Comparison of ENCODE assay signal across 8 cellular contexts in genomic region chr2:27889774-27890145, GRCh38. TPM values are rescaled to one million over a fixed set of nuclear protein-coding genes. Genes with fewer than 3 reads are reported as not detected.
A peak's percentile ranks its signal among the peaks of the same experiment; 100 is the strongest.
DNase-seq lines count a peak whose midpoint lies in the region; ATAC-seq and TF ChIP-seq lines count a peak whose summit lies in the region.

No MANE protein-coding gene starts in this region.

- H3K4me3 ChIP-seq in SJCRH30 = peak overlapping the region; percentile 75
- peak overlapping the region; percentile 83 for H3K4me3 ChIP-seq in epithelial cell of proximal tubule (ENCODE audit: low read depth, low read length)
- H3K4me3 ChIP-seq in neuronal stem cell (ENCODE audit: low read length in 2 of 2) = peak overlapping the region; percentile 72 to 93

- H3K4me2 ChIP-seq in neuronal stem cell (ENCODE audit: insufficient read depth, low read length, poor library complexity, severe bottlenecking) = peak overlapping the region; percentile 57

- no peak for DNase-seq in T-helper 1 cell
- DNase-seq in SJCRH30 = no peak
- no peak for DNase-seq in epithelial cell of proximal tubule (ENCODE audit: low read depth)
- peak; percentile 8 for DNase-seq in neuronal stem cell (ENCODE audit: low spot score)
- DNase-seq in NCI-H187 (lab: John Stamatoyannopoulos, UW) = no peak

- peak overlapping the region; percentile 85 for H3K23ac ChIP-seq in neuronal stem cell (ENCODE audit: low read depth, low read length, poor library complexity)

- H3K27me3 ChIP-seq in SJCRH30 = no peaks in the 10 kb centered on the region
- H3K27me3 ChIP-seq in neuronal stem cell (ENCODE audit: control insufficient read depth in 3 of 3, insufficient read depth in 3 of 3, low read depth in 1 of 3, low read length in 3 of 3) = no peaks in the 10 kb centered on the region

- H3K4ac ChIP-seq in neuronal stem cell (ENCODE audit: low read length) = no peak overlapping the region

- H3K27ac ChIP-seq in SJCRH30 = peak overlapping the region; percentile 85; the same call in 1 of the 2 replicates
- H3K27ac ChIP-seq in neuronal stem cell (replicated peaks; ENCODE audit: low read length) = no peak overlapping the region

- H3K79me1 ChIP-seq in neuronal stem cell (ENCODE audit: low read depth, low read length) = no peaks in the 10 kb centered on the region

- no CpG with 5 or more reads among the region's 10 CpGs for WGBS in neuronal stem cell (ENCODE audit: extremely low coverage in 2 of 2, insufficient read length in 2 of 2, insufficient replicate concordance in 1 of 2), 2 donors

- H2BK120ac ChIP-seq in neuronal stem cell (ENCODE audit: low read depth, low read length) = no peak overlapping the region

- peak overlapping the region; percentile 94 for H3K4me3 Mint-ChIP-seq in T-helper 1 cell treated with Interleukin-12 subunit alpha and Interleukin-12 subunit beta and Interleukin-4 antibody, amounts not matched to agents 30 μg/mL and 1 μg/mL, for 36 hours

- no peak overlapping the region for H3K14ac ChIP-seq in neuronal stem cell (ENCODE audit: low read length)

- H2AFZ ChIP-seq in neuronal stem cell (ENCODE audit: low read length) = peak overlapping the region; percentile 95

- H3K18ac ChIP-seq in neuronal stem cell (ENCODE audit: low read length) = no peak overlapping the region

- H3K4me1 Mint-ChIP-seq in T-helper 1 cell treated with Interleukin-12 subunit alpha and Interleukin-12 subunit beta and Interleukin-4 antibody, amounts not matched to agents 30 μg/mL and 1 μg/mL, for 36 hours (ENCODE audit: low read depth) = peaks cover 36% of the 10 kb centered on the region

- H3K36me3 ChIP-seq in SJCRH30 (no peaks in the 10 kb centered on the region), neuronal stem cell (replicated peaks in 1 of 2; ENCODE audit: control insufficient read depth in 2 of 2, insufficient read depth in 2 of 2, low read length in 2 of 2) (peaks cover 2 to 3% of the 10 kb centered on the region in 2 donors)

- peak overlapping the region; percentile 90 for H3K9ac ChIP-seq in neuronal stem cell (ENCODE audit: low read depth, low read length, poor library complexity)

- ATAC-seq in GM18870 (IDR thresholded peaks at IDR 0.05; ENCODE audit: unreplicated experiment) (no peak), GM21390 (IDR thresholded peaks at IDR 0.05; ENCODE audit: unreplicated experiment) (no peak)

- H3K27me3 Mint-ChIP-seq in T-helper 1 cell treated with Interleukin-12 subunit alpha and Interleukin-12 subunit beta and Interleukin-4 antibody, amounts not matched to agents 30 μg/mL and 1 μg/mL, for 36 hours (ENCODE audit: low read depth) = peaks cover 5% of the 10 kb centered on the region

- H2AK5ac ChIP-seq in neuronal stem cell (ENCODE audit: low read depth, low read length) = no peak overlapping the region

- H3K27ac Mint-ChIP-seq in T-helper 1 cell treated with Interleukin-12 subunit alpha and Interleukin-12 subunit beta and Interleukin-4 antibody, amounts not matched to agents 30 μg/mL and 1 μg/mL, for 36 hours = peak overlapping the region; percentile 98

- H3K9me3 ChIP-seq in SJCRH30 (replicated peaks) = no peaks in the 10 kb centered on the region
- no peaks in the 10 kb centered on the region for H3K9me3 ChIP-seq in neuronal stem cell (replicated peaks in 1 of 2; ENCODE audit: control insufficient read depth in 2 of 2, insufficient read depth in 1 of 2, low read depth in 1 of 2, low read length in 2 of 2)

- peaks cover 14% of the 10 kb centered on the region for H3K36me3 Mint-ChIP-seq in T-helper 1 cell treated with Interleukin-12 subunit alpha and Interleukin-12 subunit beta and Interleukin-4 antibody, amounts not matched to agents 30 μg/mL and 1 μg/mL, for 36 hours (ENCODE audit: low read depth)

- H4K91ac ChIP-seq in neuronal stem cell (ENCODE audit: low read depth, low read length, poor library complexity) = no peak overlapping the region

- no peaks in the 10 kb centered on the region for H3K9me3 Mint-ChIP-seq in T-helper 1 cell treated with Interleukin-12 subunit alpha and Interleukin-12 subunit beta and Interleukin-4 antibody, amounts not matched to agents 30 μg/mL and 1 μg/mL, for 36 hours

- TF ChIP-seq CTCF in epithelial cell of proximal tubule (conservative IDR thresholded peaks at IDR 0.05; ENCODE audit: low read depth, low read length) = no peak

- no peak overlapping the region for H4K8ac ChIP-seq in neuronal stem cell (ENCODE audit: low read depth, low read length)

- H2BK12ac ChIP-seq in neuronal stem cell (ENCODE audit: low read length) = no peak overlapping the region

- H3K4me1 ChIP-seq in SJCRH30 (no peaks in the 10 kb centered on the region), neuronal stem cell (ENCODE audit: control insufficient read depth in 2 of 2, insufficient read depth in 1 of 2, low read depth in 1 of 2, low read length in 2 of 2) (peaks cover 0 to 3% of the 10 kb centered on the region in 2 donors)

- H2BK15ac ChIP-seq in neuronal stem cell (ENCODE audit: low read length) = no peak overlapping the region

- no peak overlapping the region for H2BK5ac ChIP-seq in neuronal stem cell (ENCODE audit: low read length)

RNA-seq across cellular contexts. Expression of gene RBKS, which starts 0.4 kb away (rescaled TPM):
- 0.20 and 0.51 TPM in 2 replicates for total RNA-seq in SJCRH30 (2014; rRNA removed; shearing (Covaris generic))
- 2.7 and 6.2 TPM in 2 replicates for total RNA-seq in epithelial cell of proximal tubule
- polyA plus RNA-seq in neuronal stem cell (2013, experiment 1 of 2) = 2.4 TPM
- 2.5 TPM for polyA plus RNA-seq in neuronal stem cell (2013, experiment 2 of 2)

RNA-seq across cellular contexts. Expression of gene BABAM2, which starts 0.8 kb away (rescaled TPM):
- total RNA-seq in SJCRH30 (2014; rRNA removed; shearing (Covaris generic)) = 33.2 and 37.3 TPM in 2 replicates
- 23.6 and 24.6 TPM in 2 replicates for total RNA-seq in epithelial cell of proximal tubule
- 30.8 TPM for polyA plus RNA-seq in neuronal stem cell (2013, experiment 1 of 2)
- 29.5 TPM for polyA plus RNA-seq in neuronal stem cell (2013, experiment 2 of 2)
